1 cellular context compared by ENCODE assay signal in the genomic region with DNA sequence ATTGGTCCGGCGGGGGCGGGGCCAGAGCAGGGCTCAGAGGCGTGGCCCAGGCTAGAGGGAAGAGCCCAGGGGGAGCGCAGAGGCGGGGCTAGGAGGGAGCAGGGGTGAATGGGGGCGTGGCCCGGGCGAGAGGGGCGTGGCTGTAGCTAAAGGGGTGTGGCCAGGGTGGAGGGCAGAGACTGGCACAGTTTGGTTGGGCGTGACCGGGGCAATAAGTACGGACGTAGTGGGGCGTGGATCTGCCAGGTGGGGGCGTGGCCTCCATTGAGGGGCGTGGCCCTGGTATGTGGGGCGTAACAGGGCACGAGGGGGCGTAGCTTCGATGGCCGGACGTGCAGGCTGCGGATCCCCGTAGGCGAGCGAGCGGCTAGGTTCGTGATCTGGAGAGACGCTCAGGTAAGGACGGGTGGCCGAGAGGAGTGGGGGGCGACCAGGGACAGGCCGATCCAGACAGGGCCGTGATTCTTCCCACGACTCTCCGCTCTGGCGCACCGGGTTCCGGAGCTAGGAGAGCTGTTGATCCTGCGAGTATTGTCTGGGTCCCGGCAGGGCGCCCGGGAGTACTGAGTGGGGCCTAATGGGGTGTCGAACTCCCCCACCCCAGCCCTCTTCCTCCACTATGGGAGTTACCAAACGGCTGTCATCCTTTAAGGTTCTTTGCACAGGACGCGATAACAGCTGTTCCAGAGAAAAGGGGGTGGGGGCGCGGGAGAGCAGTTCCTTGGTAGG.
TF ChIP-seq lines count a peak whose summit lies in the region.

A gene with protein sequence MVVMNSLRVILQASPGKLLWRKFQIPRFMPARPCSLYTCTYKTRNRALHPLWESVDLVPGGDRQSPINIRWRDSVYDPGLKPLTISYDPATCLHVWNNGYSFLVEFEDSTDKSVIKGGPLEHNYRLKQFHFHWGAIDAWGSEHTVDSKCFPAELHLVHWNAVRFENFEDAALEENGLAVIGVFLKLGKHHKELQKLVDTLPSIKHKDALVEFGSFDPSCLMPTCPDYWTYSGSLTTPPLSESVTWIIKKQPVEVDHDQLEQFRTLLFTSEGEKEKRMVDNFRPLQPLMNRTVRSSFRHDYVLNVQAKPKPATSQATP (plus strand): TSS at position 314 of the 729 bp plus-strand sequence. CDS start 11,754 bp downstream, outside the sequence.

TF ChIP-seq in GM12878, 131 proteins besides CTCF, POLR2A, EP300 and RAD21 (continued from another document):
- TF ChIP-seq, protein P1, sequence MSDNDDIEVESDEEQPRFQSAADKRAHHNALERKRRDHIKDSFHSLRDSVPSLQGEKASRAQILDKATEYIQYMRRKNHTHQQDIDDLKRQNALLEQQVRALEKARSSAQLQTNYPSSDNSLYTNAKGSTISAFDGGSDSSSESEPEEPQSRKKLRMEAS (IDR thresholded peaks at IDR 0.05; ENCODE audit: low read depth, low read length), result 0 out of 2 replicates have a peak, but pooled peaks have one; percentile 25
- no peak for TF ChIP-seq IRF4 (IDR thresholded peaks at IDR 0.05; ENCODE audit: low read depth, low read length)
